Comparison of ENCODE assay signal across 1 cellular context in genomic region chr17:11797803-11798202, GRCh38.
TF ChIP-seq lines count a peak whose summit lies in the region.

No MANE protein-coding gene starts in this region.

TF ChIP-seq in K562, 482 proteins besides CTCF, POLR2A, EP300 and RAD21 (continued from another document):
- TF ChIP-seq GTF2A2 (tag; IDR thresholded peaks at IDR 0.05): 0 out of 2 replicates have a peak, but pooled peaks have one; percentile 21
- peak; percentile 86 for TF ChIP-seq CTCFL (IDR thresholded peaks at IDR 0.05; ENCODE audit: borderline replicate concordance, insufficient read depth, low read depth, low read length, poor library complexity, severe bottlenecking)
- no peak for TF ChIP-seq MITF (IDR thresholded peaks at IDR 0.05)
- no peak for TF ChIP-seq DIDO1 (tag; IDR thresholded peaks at IDR 0.05; ENCODE audit: low read depth)
- TF ChIP-seq SPI1 (IDR thresholded peaks at IDR 0.05; ENCODE audit: borderline replicate concordance, low read depth, low read length): 0 out of 2 replicates have a peak, but pooled peaks have one; percentile 10
- TF ChIP-seq DEAF1 (CRISPR knock-in tag; IDR thresholded peaks at IDR 0.05): no peak
- peak; percentile 40; the same call in 1 of the 2 replicates for TF ChIP-seq TEAD4 (IDR thresholded peaks at IDR 0.05; ENCODE audit: low read length)
- TF ChIP-seq TEAD4 (CRISPR knock-in tag; IDR thresholded peaks at IDR 0.05; ENCODE audit: borderline replicate concordance): no peak
- 0 out of 2 replicates have a peak, but pooled peaks have one; percentile 9 for TF ChIP-seq SMC3 (conservative IDR thresholded peaks at IDR 0.05; ENCODE audit: insufficient read depth, low read depth, low read length)
